Comparison of ENCODE assay signal across 8 cellular contexts in the genomic region with DNA sequence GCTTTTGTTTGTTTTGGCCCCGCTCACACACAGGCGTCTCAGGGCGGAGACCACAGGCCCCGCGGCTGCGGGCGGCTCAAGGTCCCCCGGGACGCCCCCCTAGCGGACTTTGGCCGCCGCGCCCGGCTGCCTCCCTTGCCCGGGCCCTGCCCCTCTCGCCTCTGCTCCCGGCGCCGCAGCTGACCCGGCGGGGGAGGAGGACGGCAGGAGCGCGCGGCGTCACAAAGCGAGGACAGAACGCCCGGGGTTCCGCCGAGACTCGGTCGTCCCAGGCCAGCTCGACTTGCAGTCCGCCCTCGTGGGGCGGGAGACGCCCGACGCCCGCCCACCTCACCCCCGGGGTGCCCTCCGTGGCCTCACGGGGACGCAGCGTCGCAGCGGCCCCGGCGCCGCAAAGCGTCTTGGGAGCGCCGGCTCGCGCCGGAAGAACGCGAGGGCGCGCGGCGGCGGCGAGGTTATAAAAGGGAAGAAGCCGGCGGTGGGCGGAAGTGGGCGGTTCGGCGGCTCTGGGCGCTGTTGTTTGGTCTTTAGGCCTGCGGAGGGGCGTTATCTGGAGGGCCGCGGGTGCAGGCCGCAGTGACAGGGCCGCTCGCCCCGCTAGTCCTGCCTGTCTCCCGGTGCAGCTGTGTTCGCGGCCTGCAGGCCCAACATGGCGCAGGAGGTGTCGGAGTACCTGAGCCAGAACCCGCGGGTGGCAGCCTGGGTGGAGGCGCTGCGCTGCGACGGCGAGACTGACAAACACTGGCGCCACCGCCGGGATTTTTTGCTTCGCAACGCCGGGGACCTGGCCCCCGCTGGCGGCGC. TPM values are rescaled to one million over a fixed set of nuclear protein-coding genes. Genes with fewer than 3 reads are reported as not detected.
A peak's percentile ranks its signal among the peaks of the same experiment; 100 is the strongest.
DNase-seq lines count a peak whose midpoint lies in the region; ATAC-seq and FAIRE-seq lines count a peak whose summit lies in the region.

A gene with protein sequence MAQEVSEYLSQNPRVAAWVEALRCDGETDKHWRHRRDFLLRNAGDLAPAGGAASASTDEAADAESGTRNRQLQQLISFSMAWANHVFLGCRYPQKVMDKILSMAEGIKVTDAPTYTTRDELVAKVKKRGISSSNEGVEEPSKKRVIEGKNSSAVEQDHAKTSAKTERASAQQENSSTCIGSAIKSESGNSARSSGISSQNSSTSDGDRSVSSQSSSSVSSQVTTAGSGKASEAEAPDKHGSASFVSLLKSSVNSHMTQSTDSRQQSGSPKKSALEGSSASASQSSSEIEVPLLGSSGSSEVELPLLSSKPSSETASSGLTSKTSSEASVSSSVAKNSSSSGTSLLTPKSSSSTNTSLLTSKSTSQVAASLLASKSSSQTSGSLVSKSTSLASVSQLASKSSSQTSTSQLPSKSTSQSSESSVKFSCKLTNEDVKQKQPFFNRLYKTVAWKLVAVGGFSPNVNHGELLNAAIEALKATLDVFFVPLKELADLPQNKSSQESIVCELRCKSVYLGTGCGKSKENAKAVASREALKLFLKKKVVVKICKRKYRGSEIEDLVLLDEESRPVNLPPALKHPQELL (plus strand): TSS at position 488 of the 804 bp plus-strand sequence. CDS start 162 bp downstream, at position 650.

- peaks cover 29% of the 10 kb centered on the region for H3K4me1 ChIP-seq in effector memory CD4-positive, alpha-beta T cell (ENCODE audit: control insufficient read depth, insufficient read depth, low read length, poor library complexity, severe bottlenecking)

- H3K9me3 Mint-ChIP-seq in memory B cell = no peaks in the 10 kb centered on the region

- peak within 1 kb of the TSS; percentile 96 for H3K27ac Mint-ChIP-seq in memory B cell

- no peaks in the 10 kb centered on the region for H3K9me3 ChIP-seq in effector memory CD4-positive, alpha-beta T cell (ENCODE audit: control insufficient read depth, low read length)

- FAIRE-seq in HTR-8/SVneo (lab: Jason Lieb, UNC) = peak; percentile 88

- no peaks in the 10 kb centered on the region for H3K27me3 Mint-ChIP-seq in memory B cell

- peak within 1 kb of the TSS; percentile 91 for H3K4me3 ChIP-seq in effector memory CD4-positive, alpha-beta T cell (ENCODE audit: insufficient read depth, low read depth, low read length, poor library complexity, severe bottlenecking)

- peaks cover 12% of the 10 kb centered on the region for H3K36me3 Mint-ChIP-seq in memory B cell

- H3K27me3 ChIP-seq in effector memory CD4-positive, alpha-beta T cell (replicated peaks; ENCODE audit: control insufficient read depth, insufficient read depth, low read length, poor library complexity, severe bottlenecking) = no peaks in the 10 kb centered on the region

- ATAC-seq in GM21381 (IDR thresholded peaks at IDR 0.05; ENCODE audit: unreplicated experiment) (peak; percentile 84), memory B cell (ENCODE audit: low read depth) (peak; percentile 81)

- peak within 1 kb of the TSS; percentile 90 for H3K27ac ChIP-seq in effector memory CD4-positive, alpha-beta T cell (ENCODE audit: insufficient read depth, low read length, poor library complexity, severe bottlenecking)

- DNase-seq in Caki2 (ENCODE audit: low read depth) = peak; percentile 96
- DNase-seq in HTR-8/SVneo (ENCODE audit: insufficient read length, low spot score) = peak; percentile 88
- DNase-seq in NOMO-1 treated with DMSO at 0.1 percent for 48 hours (lab: John Stamatoyannopoulos, UW; ENCODE audit: unreplicated experiment) = peak; percentile 93
- DNase-seq in activated CD8-positive, alpha-beta memory T cell treated with anti-CD3 and anti-CD28 coated beads for 4 hours (ENCODE audit: low read depth in 2 of 2) = peak; percentile 84 to 86
- peak; percentile 89 to 93 (median 92) for DNase-seq in effector memory CD4-positive, alpha-beta T cell
- peak; percentile 93 to 94 for DNase-seq in memory B cell (ENCODE audit: low spot score in 2 of 2)
- DNase-seq in stimulated activated CD8-positive, alpha-beta memory T cell treated with anti-CD3 and anti-CD28 coated beads, Interleukin-12 subunit alpha, Interleukin-12 subunit beta, amount 100 ng/mL, for 24 hours (ENCODE audit: extremely low read depth) = peak; percentile 84

- H3K36me3 ChIP-seq in effector memory CD4-positive, alpha-beta T cell (ENCODE audit: control insufficient read depth, insufficient read depth, low read length) = peaks cover 24% of the 10 kb centered on the region

- in situ Hi-C loops in Caki2 (cut with HindIII; ENCODE audit: low pct_unique_long_range_greater_than_20kb, low sequenced_read_pairs) = no loop called here

- H3K4me1 Mint-ChIP-seq in memory B cell = peaks cover 23% of the 10 kb centered on the region

- H3K4me3 Mint-ChIP-seq in memory B cell = peak within 1 kb of the TSS; percentile 88

RNA-seq across cellular contexts. Expression of the gene that starts here (rescaled TPM):
- 8.3 and 15.2 TPM in 2 replicates for total RNA-seq in Caki2 (2014; rRNA removed; shearing (Covaris generic); ENCODE audit: low replicate concordance)

Comparison
In these comparisons a context has a peak if more than half of its experiments do, and no peak if none do; other contexts are left out.
1. Peak in every context shown above with its lines: DNase-seq, ATAC-seq, H3K4me3 ChIP-seq and H3K27ac ChIP-seq.